In the genomic region with DNA sequence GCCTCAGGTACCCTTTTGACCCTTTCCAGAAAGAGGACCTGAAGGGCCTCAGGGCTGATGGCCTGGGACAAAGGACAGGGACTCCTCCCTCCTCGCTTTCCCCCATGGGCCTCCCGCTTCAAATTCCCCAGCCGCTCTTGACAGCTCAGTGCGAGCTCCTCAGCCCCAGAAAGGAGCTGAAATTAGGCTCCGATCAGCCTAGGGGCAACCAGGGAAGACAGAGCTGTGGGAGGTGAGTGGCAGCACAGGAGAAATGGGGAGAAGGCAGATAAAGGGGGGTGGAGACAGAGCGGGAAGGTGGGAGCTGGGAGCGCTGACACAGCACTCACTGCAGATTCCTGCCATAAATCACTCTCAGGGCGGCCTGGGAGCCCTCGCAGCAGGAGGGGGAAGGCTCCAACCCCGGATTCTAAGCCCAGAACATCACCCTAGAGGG, we compare ENCODE assay signal across 2 cellular contexts.
TF ChIP-seq lines count a peak whose summit lies in the region.

No MANE protein-coding gene starts in this region.

TF ChIP-seq in HEK293T, 16 proteins besides CTCF, POLR2A, EP300 and RAD21:
- TF ChIP-seq FOXA1 (IDR thresholded peaks at IDR 0.05): no peak
- TF ChIP-seq, protein P1, sequence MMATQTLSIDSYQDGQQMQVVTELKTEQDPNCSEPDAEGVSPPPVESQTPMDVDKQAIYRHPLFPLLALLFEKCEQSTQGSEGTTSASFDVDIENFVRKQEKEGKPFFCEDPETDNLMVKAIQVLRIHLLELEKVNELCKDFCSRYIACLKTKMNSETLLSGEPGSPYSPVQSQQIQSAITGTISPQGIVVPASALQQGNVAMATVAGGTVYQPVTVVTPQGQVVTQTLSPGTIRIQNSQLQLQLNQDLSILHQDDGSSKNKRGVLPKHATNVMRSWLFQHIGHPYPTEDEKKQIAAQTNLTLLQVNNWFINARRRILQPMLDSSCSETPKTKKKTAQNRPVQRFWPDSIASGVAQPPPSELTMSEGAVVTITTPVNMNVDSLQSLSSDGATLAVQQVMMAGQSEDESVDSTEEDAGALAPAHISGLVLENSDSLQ (IDR thresholded peaks at IDR 0.05): peak; percentile 86

TF ChIP-seq in WTC11, 78 proteins besides CTCF, POLR2A, EP300 and RAD21:
- TF ChIP-seq ZNF423 (CRISPR knock-in tag; IDR thresholded peaks at IDR 0.05): 0 out of 2 replicates have a peak, but pooled peaks have one; percentile 19
- no peak for TF ChIP-seq ZNF219 (CRISPR knock-in tag; IDR thresholded peaks at IDR 0.05; ENCODE audit: borderline replicate concordance)
- TF ChIP-seq GTF2I (CRISPR knock-in tag; conservative IDR thresholded peaks at IDR 0.05): no peak
- TF ChIP-seq PRRX2 (CRISPR knock-in tag; IDR thresholded peaks at IDR 0.05): no peak
- TF ChIP-seq ZNF532 (CRISPR knock-in tag; IDR thresholded peaks at IDR 0.05; ENCODE audit: borderline replicate concordance): no peak
- no peak for TF ChIP-seq ETV6 (CRISPR knock-in tag; IDR thresholded peaks at IDR 0.05)
- no peak for TF ChIP-seq CDX4 (CRISPR knock-in tag; IDR thresholded peaks at IDR 0.05; ENCODE audit: borderline replicate concordance)
- no peak for TF ChIP-seq SMAD4 (CRISPR knock-in tag; IDR thresholded peaks at IDR 0.05)
- TF ChIP-seq ZNF263 (CRISPR knock-in tag; IDR thresholded peaks at IDR 0.05; ENCODE audit: low read depth): 0 out of 2 replicates have a peak, but pooled peaks have one; percentile 55
- TF ChIP-seq AR (CRISPR knock-in tag; IDR thresholded peaks at IDR 0.05): no peak
- TF ChIP-seq SMAD3 (CRISPR knock-in tag; IDR thresholded peaks at IDR 0.05; ENCODE audit: borderline replicate concordance): no peak
